ENCODE assay signal across 8 cellular contexts in genomic region chr3:75434937-75435778, GRCh38.
DNase-seq lines count a peak whose midpoint lies in the region; ATAC-seq, FAIRE-seq and TF ChIP-seq lines count a peak whose summit lies in the region.
"Not testable (repeated sequence)": the region's sequence is repeated elsewhere in the genome, so short reads cannot be mapped to it uniquely, and the experiment has no call there.

No MANE protein-coding gene starts in this region.

- peak; percentile 79 for FAIRE-seq in RCC 7860 (lab: Jason Lieb, UNC)

- not testable (repeated sequence) for TF ChIP-seq CTCF in esophagus muscularis mucosa (IDR thresholded peaks at IDR 0.05)

- DNase-seq in DMS 273 (lab: John Stamatoyannopoulos, UW; ENCODE audit: unreplicated experiment), result peak; percentile 95
- peak; percentile 95 for DNase-seq in KBM-7
- DNase-seq in RCC 7860 (ENCODE audit: low spot score), result peak; percentile 93
- DNase-seq in activated T-helper 1 cell treated with Interleukin-2 at 50 U/mL for 16 hours (ENCODE audit: low read depth), result peak; percentile 97
- DNase-seq in esophagus muscularis mucosa (ENCODE audit: extremely low spot score), result peak; percentile 99
- peak; percentile 98 for DNase-seq in stimulated activated CD8-positive, alpha-beta memory T cell treated with anti-CD3 and anti-CD28 coated beads, Interleukin-4, amount 100 ng/mL, for 48 hours

- H3K27ac ChIP-seq in esophagus muscularis mucosa (replicated peaks in 1 of 4) (peak overlapping the region; percentile 88 to 93 (median 89)), muscle layer of colon (ENCODE audit: low read depth, low read length) (peak overlapping the region; percentile 66)

- not testable (repeated sequence) for H3K9ac ChIP-seq in muscle layer of colon (ENCODE audit: low read length)

- not testable (repeated sequence) for TF ChIP-seq EP300 in esophagus muscularis mucosa (IDR thresholded peaks at IDR 0.05)

- TF ChIP-seq POLR2A in esophagus muscularis mucosa (IDR thresholded peaks at IDR 0.05; ENCODE audit: low read depth), result not testable (repeated sequence)

- not testable (repeated sequence) for H3K9me3 ChIP-seq in esophagus muscularis mucosa; muscle layer of colon (ENCODE audit: low read length)

- in situ Hi-C loops in KBM-7 (cut with MboI; ENCODE audit: low pct_unique_long_range_greater_than_20kb, low sequenced_read_pairs), result not testable (repeated sequence)

- H3K4me1 ChIP-seq in esophagus muscularis mucosa, result peaks cover 21 to 30% (median 26%) of the 10 kb centered on the region in 4 donors
- not testable (repeated sequence) for H3K4me1 ChIP-seq in muscle layer of colon (ENCODE audit: insufficient read depth, low read length)

- not testable (repeated sequence) for H3K27me3 ChIP-seq in esophagus muscularis mucosa; muscle layer of colon (ENCODE audit: control insufficient read depth in 1 of 2, insufficient read depth in 2 of 2, low read length in 2 of 2)

- 0% methylated on average over 3 of the region's 70 CpGs for WGBS in esophagus muscularis mucosa

- H3K4me3 ChIP-seq in esophagus muscularis mucosa, result peak overlapping the region; percentile 66 to 95 (median 89)
- H3K4me3 ChIP-seq in muscle layer of colon (ENCODE audit: low read depth in 1 of 2, low read length in 2 of 2), result peak overlapping the region; percentile 36 to 58

- peak; percentile 100 for ATAC-seq in GM21737 (IDR thresholded peaks at IDR 0.05; ENCODE audit: unreplicated experiment)

- intact Hi-C loops in esophagus muscularis mucosa (cut with DNase I), result not testable (repeated sequence)

- H3K36me3 ChIP-seq in esophagus muscularis mucosa, result peaks cover 3 to 25% (median 19%) of the 10 kb centered on the region in 4 donors
- not testable (repeated sequence) for H3K36me3 ChIP-seq in muscle layer of colon (ENCODE audit: insufficient read depth, low read length)

Comparison
In these comparisons a context has a peak if more than half of its experiments do, and no peak if none do; other contexts are left out.
1. Peak in every context shown above with its lines: DNase-seq, ATAC-seq, H3K4me3 ChIP-seq and H3K27ac ChIP-seq.